ENCODE assay signal across 1 cellular context in the genomic region with DNA sequence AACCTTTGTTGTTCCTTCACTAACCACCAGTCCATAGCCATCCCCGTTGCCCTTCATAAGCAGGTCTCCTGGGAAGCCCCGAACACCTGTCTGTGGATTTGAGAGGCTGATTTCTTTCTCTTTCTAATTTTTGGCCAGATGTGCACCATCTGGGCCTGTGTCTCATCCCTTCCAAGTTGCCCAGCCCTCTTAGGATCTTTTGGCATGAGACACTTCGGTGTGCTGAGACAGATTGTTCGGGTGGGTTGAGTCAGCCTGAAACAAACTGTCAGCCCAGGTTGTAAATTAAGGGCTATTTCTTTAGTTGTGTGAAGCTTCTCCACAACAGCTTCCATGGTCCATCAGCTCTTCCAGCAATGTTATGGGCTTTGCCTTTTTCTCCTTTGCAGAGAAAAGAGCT.
TF ChIP-seq lines count a peak whose summit lies in the region.

No MANE protein-coding gene starts in this region.

TF ChIP-seq in K562, 482 proteins besides CTCF, POLR2A, EP300 and RAD21:
- no peak for TF ChIP-seq MTA3 (IDR thresholded peaks at IDR 0.05; ENCODE audit: borderline replicate concordance)
- TF ChIP-seq MEIS2 (IDR thresholded peaks at IDR 0.05; ENCODE audit: partially characterized antibody) = peak; percentile 17
